ENCODE assay signal across 1 cellular context in genomic region chr12:98699568-98699967, GRCh38.
TF ChIP-seq lines count a peak whose summit lies in the region.

No MANE protein-coding gene starts in this region.

TF ChIP-seq in K562, 482 proteins besides CTCF, POLR2A, EP300 and RAD21 (continued from another document):
- no peak for TF ChIP-seq CHD7 (IDR thresholded peaks at IDR 0.05; ENCODE audit: low read depth, low read length)
